8 cellular contexts compared by ENCODE assay signal in genomic region chr22:44697423-44698179, GRCh38. TPM values are rescaled to one million over a fixed set of nuclear protein-coding genes. Genes with fewer than 3 reads are reported as not detected.
DNase-seq lines count a peak whose midpoint lies in the region; ATAC-seq and TF ChIP-seq lines count a peak whose summit lies in the region.

No MANE protein-coding gene starts in this region.

- peak overlapping the region in 1 of 10 donors; percentile 25 for H3K4me3 Mint-ChIP-seq in naive thymus-derived CD8-positive, alpha-beta T cell
- H3K4me3 Mint-ChIP-seq in stimulated activated effector memory CD8-positive, alpha-beta T cell treated with anti-CD3 and anti-CD28 coated beads, Interleukin-12 subunit alpha, Interleukin-12 subunit beta, amount 100 ng/mL, for 72 hours: peak overlapping the region; percentile 20

- no peaks in the 10 kb centered on the region for H4K20me1 ChIP-seq in OCI-LY1 (ENCODE audit: insufficient read depth, low read length)

- peak; percentile 30 to 34 for ATAC-seq in naive thymus-derived CD8-positive, alpha-beta T cell
- peak; percentile 73 for ATAC-seq in stimulated activated effector memory CD8-positive, alpha-beta T cell treated with anti-CD3 and anti-CD28 coated beads, Interleukin-12 subunit alpha, Interleukin-12 subunit beta, amount 100 ng/mL, for 72 hours
- ATAC-seq in GM19324 (IDR thresholded peaks at IDR 0.05; ENCODE audit: low FRiP score, unreplicated experiment): no peak

- H3K36me3 ChIP-seq in OCI-LY1 (ENCODE audit: insufficient read depth, low read length): no peaks in the 10 kb centered on the region

- no peak overlapping the region for H3K27ac ChIP-seq in OCI-LY1 (ENCODE audit: low read depth, low read length, poor library complexity, severe bottlenecking)

- H3K27ac Mint-ChIP-seq in naive thymus-derived CD8-positive, alpha-beta T cell: peak overlapping the region in 2 of 10 donors; percentile 15 to 36
- peak overlapping the region; percentile 85 for H3K27ac Mint-ChIP-seq in stimulated activated effector memory CD8-positive, alpha-beta T cell treated with anti-CD3 and anti-CD28 coated beads, Interleukin-12 subunit alpha, Interleukin-12 subunit beta, amount 100 ng/mL, for 72 hours

- in situ Hi-C loops in ACHN (cut with HindIII; ENCODE audit: low pct_ligation_motif_present, low pct_unique_long_range_greater_than_20kb, low sequenced_read_pairs): no loop called here

- H3K27me3 ChIP-seq in OCI-LY1 (ENCODE audit: insufficient read depth, low read length): no peaks in the 10 kb centered on the region

- no peaks in the 10 kb centered on the region for H3K36me3 Mint-ChIP-seq in naive thymus-derived CD8-positive, alpha-beta T cell
- H3K36me3 Mint-ChIP-seq in stimulated activated effector memory CD8-positive, alpha-beta T cell treated with anti-CD3 and anti-CD28 coated beads, Interleukin-12 subunit alpha, Interleukin-12 subunit beta, amount 100 ng/mL, for 72 hours: no peaks in the 10 kb centered on the region

- no peaks in the 10 kb centered on the region for H3F3A ChIP-seq in OCI-LY1 (ENCODE audit: insufficient read depth, low read length)

- H3K79me2 ChIP-seq in OCI-LY1 (ENCODE audit: insufficient read depth, low read length): no peaks in the 10 kb centered on the region

- no peaks in the 10 kb centered on the region for H3K27me3 Mint-ChIP-seq in naive thymus-derived CD8-positive, alpha-beta T cell

- no peaks in the 10 kb centered on the region for H3K4me1 ChIP-seq in OCI-LY1 (ENCODE audit: insufficient read depth, low read length, severe bottlenecking)

- H3K9me2 ChIP-seq in OCI-LY1 (ENCODE audit: low read depth, low read length): no peaks in the 10 kb centered on the region

- H3K9ac ChIP-seq in OCI-LY1 (ENCODE audit: low read length): no peak overlapping the region

- DNase-seq in ACHN: peak; percentile 73
- peak; percentile 84 for DNase-seq in GM19238 (ENCODE audit: insufficient read length, low spot score)
- DNase-seq in activated CD8-positive, alpha-beta memory T cell treated with anti-CD3 and anti-CD28 coated beads, Interleukin-2, amount 50 U/mL, for 48 hours: peak; percentile 96
- DNase-seq in epithelial cell of esophagus (ENCODE audit: low read depth): peak; percentile 72
- peak; percentile 71 to 92 (median 83) for DNase-seq in naive thymus-derived CD8-positive, alpha-beta T cell
- peak; percentile 96 for DNase-seq in stimulated activated effector memory CD8-positive, alpha-beta T cell treated with anti-CD3 and anti-CD28 coated beads, Interleukin-12 subunit alpha, Interleukin-12 subunit beta, amount 100 ng/mL, for 72 hours (ENCODE audit: low spot score in 2 of 2)

- no peak overlapping the region for H3K4me2 ChIP-seq in OCI-LY1 (ENCODE audit: low read length)

- no peaks in the 10 kb centered on the region for H3K9me3 ChIP-seq in OCI-LY1 (ENCODE audit: low read length)

- POLR2A ChIA-PET in naive thymus-derived CD8-positive, alpha-beta T cell (lab: Charles Lee): no interaction called here

- H3K4me3 ChIP-seq in OCI-LY1 (ENCODE audit: low read depth, low read length, poor library complexity, severe bottlenecking) (no peak overlapping the region), epithelial cell of esophagus (ENCODE audit: low read length) (no peak overlapping the region)

- H2AFZ ChIP-seq in OCI-LY1 (ENCODE audit: low read length): no peak overlapping the region

- TF ChIP-seq CTCF in OCI-LY1 (IDR thresholded peaks at IDR 0.05; ENCODE audit: low read length): peak; percentile 81
- peak; percentile 91 for TF ChIP-seq CTCF in epithelial cell of esophagus (IDR thresholded peaks at IDR 0.05; ENCODE audit: insufficient read depth, low read depth, low read length, missing control alignments)

- H3K9me3 Mint-ChIP-seq in naive thymus-derived CD8-positive, alpha-beta T cell: no peaks in the 10 kb centered on the region
- no peaks in the 10 kb centered on the region for H3K9me3 Mint-ChIP-seq in stimulated activated effector memory CD8-positive, alpha-beta T cell treated with anti-CD3 and anti-CD28 coated beads, Interleukin-12 subunit alpha, Interleukin-12 subunit beta, amount 100 ng/mL, for 72 hours

- H3K4me1 Mint-ChIP-seq in naive thymus-derived CD8-positive, alpha-beta T cell: peaks cover 3 to 30% (median 12%) of the 10 kb centered on the region in 4 donors
- H3K4me1 Mint-ChIP-seq in stimulated activated effector memory CD8-positive, alpha-beta T cell treated with anti-CD3 and anti-CD28 coated beads, Interleukin-12 subunit alpha, Interleukin-12 subunit beta, amount 100 ng/mL, for 72 hours: peaks cover 19% of the 10 kb centered on the region

RNA-seq across cellular contexts. Expression of gene PRR5, which starts 4.4 kb away (rescaled TPM):
- total RNA-seq in naive thymus-derived CD8-positive, alpha-beta T cell: 10 to 100 TPM; 85.3 to 86.3 TPM
- 100 to 1,000 TPM in 1 of 3 donors, 10 to 100 TPM in 2; 75.2 to 107 (median 83.3) TPM for polyA plus RNA-seq in naive thymus-derived CD8-positive, alpha-beta T cell

RNA-seq across cellular contexts. Expression of gene ARHGAP8, which starts 54.8 kb away (rescaled TPM):
- total RNA-seq in naive thymus-derived CD8-positive, alpha-beta T cell: 1 to 10 TPM; 2.5 to 4.8 TPM
- polyA plus RNA-seq in naive thymus-derived CD8-positive, alpha-beta T cell: under 1 TPM in 1 of 3 donors, not detected in 2; 0.19 TPM
